In genomic region chr7:147982307-147982706, GRCh38 we compare ENCODE assay signal across 18 cellular contexts.
"Had no signal": no experiment of that assay in that cellular context is flagged by ENCODE, and none has a peak within 500 bp of the region (broad histone marks: within the 10 kb centered on the region; RNA-seq: fewer than 3 reads in every experiment).

No MANE protein-coding gene starts in this region.

- DNase-seq: cerebellar nuclear complex; colonic mucosa; dermis blood vessel endothelial cell; foreskin keratinocyte; heart left ventricle; hippocampal formation; left colon; left ventricle myocardium superior; mesendoderm; naive thymus-derived CD4-positive, alpha-beta T cell; nephron progenitor cell; right cardiac atrium; stimulated activated CD4-positive, alpha-beta T cell treated with anti-CD3 and anti-CD28 coated beads, Interleukin-2, amount 100 ng/mL, for 48 hours; stimulated activated CD8-positive, alpha-beta memory T cell treated with anti-CD3 and anti-CD28 coated beads, Interleukin-4, amount 100 ng/mL, for 48 hours; transverse colon had no signal

- H3K36me3 ChIP-seq: colonic mucosa, heart left ventricle, thoracic aorta, transverse colon had no signal

- H3K4me3 ChIP-seq: colonic mucosa, heart left ventricle, lung, smooth muscle cell, thoracic aorta, transverse colon had no signal

- H3K4me2 ChIP-seq: smooth muscle cell had no signal

- H3K27ac ChIP-seq: colonic mucosa, foreskin keratinocyte, heart left ventricle, thoracic aorta, transverse colon had no signal

- H3K4me1 ChIP-seq: colonic mucosa, foreskin keratinocyte, heart left ventricle, transverse colon had no signal

- H3K9me3 ChIP-seq: colonic mucosa, heart left ventricle, thoracic aorta, transverse colon had no signal

- H3K27me3 ChIP-seq: colonic mucosa, foreskin keratinocyte, heart left ventricle, transverse colon had no signal
